ENCODE assay signal across 14 cellular contexts in genomic region chr16:30374538-30374937, GRCh38. TPM values are rescaled to one million over a fixed set of nuclear protein-coding genes. Genes with fewer than 3 reads are reported as not detected.
DNase-seq lines count a peak whose midpoint lies in the region; ATAC-seq and TF ChIP-seq lines count a peak whose summit lies in the region.
"Had no signal": no experiment of that assay in that cellular context is flagged by ENCODE, and none has a peak within 500 bp of the region (broad histone marks: within the 10 kb centered on the region; RNA-seq: fewer than 3 reads in every experiment).

TSS of gene MYL11 (plus strand) at chr16:30374802. CDS start at chr16:30374858, 56 bp downstream.

- peaks cover 17% of the 10 kb centered on the region for H3K4me1 Mint-ChIP-seq in Caco-2 (ENCODE audit: low read depth, unreplicated experiment)

- H3K9me3 ChIP-seq in Caco-2 (no peaks in the 10 kb centered on the region), SJCRH30 (replicated peaks) (no peaks in the 10 kb centered on the region), neutrophil (no peaks in the 10 kb centered on the region), upper lobe of right lung (no peaks in the 10 kb centered on the region)

- POLR2A ChIA-PET in Caco-2 (lab: Charles Lee): no interaction called here

- peak within 1 kb of the TSS; percentile 57 for H3K27ac Mint-ChIP-seq in Caco-2 (ENCODE audit: unreplicated experiment)

- no peak within 1 kb of the TSS for H3K27ac ChIP-seq in SJCRH30
- H3K27ac ChIP-seq in dorsolateral prefrontal cortex: peak within 1 kb of the TSS in 54 of 59 donors; percentile 28 to 100 (median 99)
- H3K27ac ChIP-seq in neutrophil: peak within 1 kb of the TSS; percentile 13
- no peak within 1 kb of the TSS for H3K27ac ChIP-seq in upper lobe of right lung
- H3K27ac ChIP-seq in brain microvascular endothelial cell: no peak within 1 kb of the TSS
- H3K27ac ChIP-seq: PC-9 had no signal

- H3K27me3 ChIP-seq in Caco-2 (replicated peaks; ENCODE audit: control insufficient read depth, insufficient read depth, low read length) (no peaks in the 10 kb centered on the region), SJCRH30 (no peaks in the 10 kb centered on the region), dorsolateral prefrontal cortex (no peaks in the 10 kb centered on the region), neutrophil (no peaks in the 10 kb centered on the region), upper lobe of right lung (no peaks in the 10 kb centered on the region), brain microvascular endothelial cell (replicated peaks) (no peaks in the 10 kb centered on the region)

- no peaks in the 10 kb centered on the region for H3K27me3 Mint-ChIP-seq in Caco-2 (ENCODE audit: insufficient read depth, unreplicated experiment)

- in situ Hi-C loops in brain microvascular endothelial cell (cut with HindIII; ENCODE audit: low pct_ligation_motif_present, low sequenced_read_pairs): no loop called here

- no peaks in the 10 kb centered on the region for H3K36me3 ChIP-seq in Caco-2 (ENCODE audit: control insufficient read depth, insufficient read depth, low read length)
- no peaks in the 10 kb centered on the region for H3K36me3 ChIP-seq in SJCRH30
- H3K36me3 ChIP-seq in neutrophil: no peaks in the 10 kb centered on the region
- H3K36me3 ChIP-seq in upper lobe of right lung: no peaks in the 10 kb centered on the region
- no peaks in the 10 kb centered on the region for H3K36me3 ChIP-seq in brain microvascular endothelial cell (replicated peaks)

- no TSS peak for BruUV-seq in Caco-2 (replicated peaks; lab: Mats Ljungman, UMichigan)

- CTCF ChIA-PET in Caco-2 (lab: Charles Lee): no interaction called here

- intact Hi-C loops in Caco-2 (cut with micrococcal nuclease; ENCODE audit: unreplicated experiment) (no loop called here), dorsolateral prefrontal cortex (cut with DNase I) (no loop called here), upper lobe of right lung (cut with DNase I) (no loop called here)

- H3K9me3 Mint-ChIP-seq in Caco-2 (ENCODE audit: unreplicated experiment): no peaks in the 10 kb centered on the region
- H3K9me3 Mint-ChIP-seq: CD14-positive monocyte had no signal

- no peak within 1 kb of the TSS for H3K4me3 ChIP-seq in Caco-2 (ENCODE audit: low read depth, low read length)
- no peak within 1 kb of the TSS for H3K4me3 ChIP-seq in SJCRH30
- no peak within 1 kb of the TSS for H3K4me3 ChIP-seq in dorsolateral prefrontal cortex
- no peak within 1 kb of the TSS for H3K4me3 ChIP-seq in neutrophil (ENCODE audit: low read depth in 1 of 2, low read length in 1 of 2)
- H3K4me3 ChIP-seq in upper lobe of right lung: no peak within 1 kb of the TSS
- H3K4me3 ChIP-seq in brain microvascular endothelial cell (ENCODE audit: low read depth, low read length): no peak within 1 kb of the TSS
- H3K4me3 ChIP-seq: PC-9 had no signal

- TF ChIP-seq CTCF in Caco-2 (IDR thresholded peaks at IDR 0.05; ENCODE audit: insufficient read depth in 1 of 2, low read depth in 1 of 2, low read length in 1 of 2, severe bottlenecking in 1 of 2, unreplicated experiment in 1 of 2): no peak
- TF ChIP-seq CTCF in dorsolateral prefrontal cortex (IDR thresholded peaks at IDR 0.05 in 54 of 56, conservative IDR thresholded peaks at IDR 0.05 in 2 of 56; ENCODE audit: low read depth in 1 of 56, partially characterized antibody in 56 of 56): no peak
- TF ChIP-seq CTCF in neutrophil (IDR thresholded peaks at IDR 0.05): no peak
- no peak for TF ChIP-seq CTCF in upper lobe of right lung (IDR thresholded peaks at IDR 0.05)
- TF ChIP-seq CTCF in brain microvascular endothelial cell (IDR thresholded peaks at IDR 0.05; ENCODE audit: low read depth, low read length, missing control alignments): no peak

- H3K4me1 ChIP-seq in Caco-2 (peaks cover 26% of the 10 kb centered on the region), SJCRH30 (peaks cover 36% of the 10 kb centered on the region), neutrophil (ENCODE audit: control insufficient read depth in 1 of 2, insufficient read depth in 1 of 2, low read depth in 1 of 2, low read length in 1 of 2) (peaks cover 28 to 35% of the 10 kb centered on the region in 2 experiments), upper lobe of right lung (peaks cover 22% of the 10 kb centered on the region)

- H3K4me3 Mint-ChIP-seq in Caco-2 (ENCODE audit: unreplicated experiment): no peak within 1 kb of the TSS
- H3K4me3 Mint-ChIP-seq: CD14-positive monocyte had no signal

- ATAC-seq in upper lobe of right lung: no peak

- DNase-seq in Caco-2 (no peak), SJCRH30 (peak in 1 of 2 experiments; percentile 55), dorsolateral prefrontal cortex (no peak), upper lobe of right lung (no peak), iPS-NIHi11 (ENCODE audit: low spot score) (no peak), brain microvascular endothelial cell (no peak), NCI-H345 treated with DMSO at 0.1 percent for 48 hours (lab: John Stamatoyannopoulos, UW; ENCODE audit: unreplicated experiment) (no peak)
- DNase-seq: activated effector memory CD4-positive, alpha-beta T cell treated with Interleukin-2 at 50 U/mL for 16 hours; caudate nucleus; NCI-H187; NCI-H69; PC-9 had no signal

- H3K36me3 Mint-ChIP-seq in Caco-2 (ENCODE audit: insufficient read depth, unreplicated experiment): peaks cover 27% of the 10 kb centered on the region
- H3K36me3 Mint-ChIP-seq: CD14-positive monocyte had no signal

RNA-seq across cellular contexts. Expression of gene MYL11, which starts in this region (rescaled TPM):
- total RNA-seq in Caco-2 (2022) (2.7 and 2.9 TPM in 2 replicates), dorsolateral prefrontal cortex (1 to 10 TPM in 12 of 120 experiments, under 1 TPM in 1, not detected in 107; 0.95 to 3.8 (median 2.0) TPM), upper lobe of right lung (not detected)
- 10.8 and 13.1 TPM in 2 replicates for total RNA-seq in SJCRH30 (2014; rRNA removed; shearing (Covaris generic))

Comparison
In these comparisons a context has a peak if more than half of its experiments do, and no peak if none do; other contexts are left out.
1. H3K27ac ChIP-seq: peak in dorsolateral prefrontal cortex (54 of 59) and neutrophil (single experiment); none in SJCRH30 (single experiment), upper lobe of right lung (single experiment) and brain microvascular endothelial cell (single experiment).